ENCODE assay signal across 8 cellular contexts in genomic region chr5:172173771-172174170, GRCh38. TPM values are rescaled to one million over a fixed set of nuclear protein-coding genes. Genes with fewer than 3 reads are reported as not detected.
DNase-seq lines count a peak whose midpoint lies in the region; ATAC-seq and TF ChIP-seq lines count a peak whose summit lies in the region.

No MANE protein-coding gene starts in this region.

- peaks cover 26 to 42% (median 41%) of the 10 kb centered on the region in 3 donors for H3K27me3 Mint-ChIP-seq in immature natural killer cell (ENCODE audit: low read depth in 3 of 3)

- ATAC-seq in GM18502 (IDR thresholded peaks at IDR 0.05; ENCODE audit: poor library complexity, unreplicated experiment), result no peak

- H3K36me3 Mint-ChIP-seq in immature natural killer cell, result peaks cover 7 to 28% (median 9%) of the 10 kb centered on the region in 3 donors

- H3K27ac ChIP-seq in stomach (peak overlapping the region in 4 of 5 donors; percentile 72 to 83 (median 78)), dorsolateral prefrontal cortex (peak overlapping the region in 12 of 59 donors; percentile 3 to 70 (median 42))

- peaks cover 99 to 100% of the 10 kb centered on the region in 2 donors for H3K4me1 Mint-ChIP-seq in immature natural killer cell

- DNase-seq in NOMO-1 (lab: John Stamatoyannopoulos, UW; ENCODE audit: unreplicated experiment in 2 of 2) (peak; percentile 74 to 80), immature natural killer cell (peak; percentile 85 to 88 (median 86)), stomach (no peak), DMS153 treated with DMSO at 0.1 percent for 48 hours (lab: John Stamatoyannopoulos, UW; ENCODE audit: unreplicated experiment) (no peak), SHP77 treated with DMSO at 0.1 percent for 48 hours (lab: John Stamatoyannopoulos, UW) (no peak), dorsolateral prefrontal cortex (no peak)
- DNase-seq in activated T-cell treated with anti-CD3 and anti-CD28 coated beads, Interleukin-2, amount 50 U/mL, for 1 hour, result peak; percentile 69

- H3K9me3 Mint-ChIP-seq in immature natural killer cell, result no peaks in the 10 kb centered on the region

- H3K36me3 ChIP-seq in stomach, result no peaks in the 10 kb centered on the region

- TF ChIP-seq EP300 in stomach (IDR thresholded peaks at IDR 0.05), result no peak

- WGBS in stomach, 5 donors, result 70 to 80% (median 79%) methylated on average over 7 to 10 of the region's 10 CpGs

- no peak for TF ChIP-seq CTCF in stomach (IDR thresholded peaks at IDR 0.05)
- TF ChIP-seq CTCF in dorsolateral prefrontal cortex (IDR thresholded peaks at IDR 0.05 in 54 of 56, conservative IDR thresholded peaks at IDR 0.05 in 2 of 56; ENCODE audit: low read depth in 1 of 56, partially characterized antibody in 56 of 56), result no peak

- peak overlapping the region; percentile 91 to 97 (median 92) for H3K4me3 Mint-ChIP-seq in immature natural killer cell

- no peaks in the 10 kb centered on the region for H3K27me3 ChIP-seq in stomach
- no peaks in the 10 kb centered on the region for H3K27me3 ChIP-seq in dorsolateral prefrontal cortex

- peaks cover 16 to 78% (median 38%) of the 10 kb centered on the region in 4 donors for H3K4me1 ChIP-seq in stomach

- no peak for TF ChIP-seq POLR2A in stomach (IDR thresholded peaks at IDR 0.05)

- H3K4me3 ChIP-seq in stomach, result peak overlapping the region in 1 of 4 donors; percentile 31
- H3K4me3 ChIP-seq in dorsolateral prefrontal cortex, result peak overlapping the region in 1 of 59 donors; percentile 30

- intact Hi-C loops in stomach (cut with DNase I; ENCODE audit: low total_unique reads), result no loop called here
- intact Hi-C loops in dorsolateral prefrontal cortex (cut with DNase I), result no loop called here

- H3K27ac Mint-ChIP-seq in immature natural killer cell, result peak overlapping the region; percentile 99 to 100 (median 100)

- H3K9me3 ChIP-seq in stomach, result no peaks in the 10 kb centered on the region

RNA-seq across cellular contexts. Expression of gene STK10, which starts 14.3 kb away (rescaled TPM):
- polyA plus RNA-seq in immature natural killer cell (100 to 1,000 TPM in 1 of 3 donors, 10 to 100 TPM in 2; 24.8 to 274 (median 54.9) TPM), stomach (1 to 10 TPM; 6.6 to 8.2 (median 6.9) TPM)
- total RNA-seq in stomach (10 to 100 TPM in 4 of 5 donors, 1 to 10 TPM in 1; 7.1 to 86.6 (median 29.8) TPM), dorsolateral prefrontal cortex (10 to 100 TPM in 111 of 120 experiments, 1 to 10 TPM in 9; 4.5 to 28.7 (median 16.7) TPM)

RNA-seq across cellular contexts. Expression of gene EFCAB9, which starts 20.2 kb away (rescaled TPM):
- polyA plus RNA-seq in immature natural killer cell (not detected), stomach (not detected)
- total RNA-seq in stomach (not detected), dorsolateral prefrontal cortex (not detected)

Comparison
In these comparisons a context has a peak if more than half of its experiments do, and no peak if none do; other contexts are left out.
1. DNase-seq: peak in NOMO-1 (2 of 2), activated T-cell treated with anti-CD3 and anti-CD28 coated beads, Interleukin-2, amount 50 U/mL, for 1 hour (single experiment) and immature natural killer cell (3 of 3); none in stomach (single experiment), DMS153 treated with DMSO at 0.1 percent for 48 hours (single experiment), SHP77 treated with DMSO at 0.1 percent for 48 hours (single experiment) and dorsolateral prefrontal cortex (0 of 10).